ENCODE assay signal across 22 cellular contexts in the genomic region with DNA sequence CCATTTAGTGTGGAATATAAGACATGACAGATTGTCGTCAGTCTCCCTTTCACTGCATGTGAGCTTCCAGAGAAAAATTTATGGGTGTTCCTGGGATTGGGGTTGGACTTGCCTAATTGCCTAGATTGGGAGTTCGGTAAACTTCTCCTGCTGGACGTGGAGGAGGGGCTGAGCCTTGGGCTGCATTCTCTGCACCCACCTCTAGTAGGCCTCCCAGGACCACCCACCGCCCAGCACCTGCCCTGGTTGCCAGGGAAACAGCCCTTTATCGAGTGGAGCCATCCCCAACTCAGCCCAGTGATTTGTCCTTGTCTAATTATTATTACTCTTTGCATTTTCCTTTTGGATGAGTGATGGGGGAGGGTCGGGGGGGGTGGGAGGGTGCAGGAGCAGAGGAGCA.
DNase-seq lines count a peak whose midpoint lies in the region; ATAC-seq and TF ChIP-seq lines count a peak whose summit lies in the region.
"Had no signal": no experiment of that assay in that cellular context is flagged by ENCODE, and none has a peak within 500 bp of the region (broad histone marks: within the 10 kb centered on the region; RNA-seq: fewer than 3 reads in every experiment).

No MANE protein-coding gene starts in this region.

- peak; percentile 64 for TF ChIP-seq CTCF in BE2C (IDR thresholded peaks at IDR 0.05; ENCODE audit: low read depth, low read length)
- peak; percentile 58 to 72 for TF ChIP-seq CTCF in GM23338 (conservative IDR thresholded peaks at IDR 0.05; ENCODE audit: low read depth in 2 of 2)
- TF ChIP-seq CTCF in brain microvascular endothelial cell (IDR thresholded peaks at IDR 0.05; ENCODE audit: low read depth, low read length, missing control alignments) = no peak

- H3K4me1 ChIP-seq in BE2C = peaks cover 2% of the 10 kb centered on the region; the same call in 1 of the 2 replicates
- no peaks in the 10 kb centered on the region for H3K4me1 ChIP-seq in GM23338 (ENCODE audit: insufficient read depth)
- no peaks in the 10 kb centered on the region for H3K4me1 ChIP-seq in NT2/D1 (ENCODE audit: insufficient read depth, insufficient read length)
- H3K4me1 ChIP-seq: body of pancreas, left lung, sigmoid colon, stomach had no signal

- no peaks in the 10 kb centered on the region for H3K27me3 ChIP-seq in BE2C
- H3K27me3 ChIP-seq in GM23338 (ENCODE audit: insufficient read depth) = no peaks in the 10 kb centered on the region
- no peaks in the 10 kb centered on the region for H3K27me3 ChIP-seq in NT2/D1 (ENCODE audit: insufficient read depth, insufficient read length)
- H3K27me3 ChIP-seq in brain microvascular endothelial cell (replicated peaks) = no peaks in the 10 kb centered on the region
- H3K27me3 ChIP-seq: body of pancreas had no signal

- peak; percentile 81 for DNase-seq in BE2C
- DNase-seq in GM23338 (ENCODE audit: low spot score) = peak; percentile 94
- DNase-seq in NT2/D1 (ENCODE audit: low read depth, low spot score) = peak; percentile 40
- DNase-seq in iPS-NIHi11 (ENCODE audit: low spot score) = peak; percentile 88
- no peak for DNase-seq in activated T-cell treated with anti-CD3 and anti-CD28 coated beads, Interleukin-2, amount 50 U/mL, for 1 hour
- DNase-seq in cortex of kidney (lab: John Stamatoyannopoulos, UW) = no peak
- DNase-seq in brain microvascular endothelial cell = no peak
- DNase-seq: activated B cell treated with CpG ODN at 0.5 μM for 24 hours; activated CD8-positive, alpha-beta T cell treated with anti-CD3 and anti-CD28 coated beads, Interleukin-2, amount 10 ng/mL, durations not matched to agents 7 days and 5 days; body of pancreas; CD4-positive, CD25-positive, alpha-beta regulatory T cell; foreskin fibroblast; HCEC 1CT; left lung; mucosa of descending colon; SHP77; sigmoid colon; stomach; T-helper 2 cell had no signal

- H3F3A ChIP-seq in GM23338 (replicated peaks; ENCODE audit: low read depth) = no peaks in the 10 kb centered on the region

- H3K36me3 Mint-ChIP-seq in GM23338 (ENCODE audit: low read depth) = no peaks in the 10 kb centered on the region
- H3K36me3 Mint-ChIP-seq: CD4-positive, CD25-positive, alpha-beta regulatory T cell had no signal

- no peaks in the 10 kb centered on the region for H3K9me2 ChIP-seq in GM23338 (ENCODE audit: insufficient read depth)

- H3K27me3 Mint-ChIP-seq in GM23338 (ENCODE audit: insufficient read depth, low read depth, poor library complexity) = peaks cover 2% of the 10 kb centered on the region

- no peak overlapping the region for H2AFZ ChIP-seq in GM23338

- H3K36me3 ChIP-seq in BE2C = no peaks in the 10 kb centered on the region
- no peaks in the 10 kb centered on the region for H3K36me3 ChIP-seq in GM23338 (ENCODE audit: insufficient read depth)
- H3K36me3 ChIP-seq in NT2/D1 (ENCODE audit: insufficient read depth, insufficient read length, low read length) = no peaks in the 10 kb centered on the region
- H3K36me3 ChIP-seq in brain microvascular endothelial cell (replicated peaks) = no peaks in the 10 kb centered on the region
- H3K36me3 ChIP-seq: left lung, sigmoid colon, stomach had no signal

- H3K9me3 ChIP-seq in BE2C (no peaks in the 10 kb centered on the region), NT2/D1 (ENCODE audit: insufficient read depth, low read length) (peaks cover 9% of the 10 kb centered on the region; the same call in 1 of the 2 replicates)
- H3K9me3 ChIP-seq: body of pancreas, mucosa of descending colon had no signal

- no peaks in the 10 kb centered on the region for H3K4me1 Mint-ChIP-seq in GM23338
- H3K4me1 Mint-ChIP-seq: activated B cell treated with CpG ODN at 0.5 μM for 24 hours; CD4-positive, CD25-positive, alpha-beta regulatory T cell had no signal

- H3K27ac Mint-ChIP-seq in GM23338 = no peak overlapping the region
- H3K27ac Mint-ChIP-seq: activated B cell treated with CpG ODN at 0.5 μM for 24 hours; activated CD8-positive, alpha-beta T cell treated with anti-CD3 and anti-CD28 coated beads, Interleukin-2, amount 10 ng/mL, durations not matched to agents 7 days and 5 days; activated naive CD8-positive, alpha-beta T cell; CD4-positive, CD25-positive, alpha-beta regulatory T cell had no signal

- ATAC-seq in GM23338 (peak; percentile 98), HG03108 (IDR thresholded peaks at IDR 0.05; ENCODE audit: unreplicated experiment) (no peak)
- ATAC-seq: activated CD8-positive, alpha-beta T cell treated with anti-CD3 and anti-CD28 coated beads, Interleukin-2, amount 10 ng/mL, durations not matched to agents 7 days and 5 days; body of pancreas; left lung; mucosa of descending colon had no signal

- H3K9me3 Mint-ChIP-seq in GM23338 = peaks cover 3% of the 10 kb centered on the region; the same call in 1 of the 3 replicates

- no peak overlapping the region for H3K4me3 Mint-ChIP-seq in GM23338
- H3K4me3 Mint-ChIP-seq: activated B cell treated with CpG ODN at 0.5 μM for 24 hours; activated CD8-positive, alpha-beta T cell treated with anti-CD3 and anti-CD28 coated beads, Interleukin-2, amount 10 ng/mL, durations not matched to agents 7 days and 5 days; activated naive CD8-positive, alpha-beta T cell; CD4-positive, CD25-positive, alpha-beta regulatory T cell had no signal

- H3K4me3 ChIP-seq in BE2C (ENCODE audit: low read depth, low read length) (no peak overlapping the region), GM23338 (no peak overlapping the region), NT2/D1 (ENCODE audit: insufficient read length, low read depth) (no peak overlapping the region), brain microvascular endothelial cell (ENCODE audit: low read depth, low read length) (no peak overlapping the region)
- H3K4me3 ChIP-seq: body of pancreas, coronary artery, left lung, mucosa of descending colon, sigmoid colon, stomach had no signal

- in situ Hi-C loops in brain microvascular endothelial cell (cut with HindIII; ENCODE audit: low pct_ligation_motif_present, low sequenced_read_pairs) = no loop called here

- H3K9ac ChIP-seq in NT2/D1 (ENCODE audit: insufficient read length, low read depth) = no peak overlapping the region

- H3K4me2 ChIP-seq in GM23338 = peak overlapping the region; percentile 63; the same call in 1 of the 2 replicates

- no peaks in the 10 kb centered on the region for H3K79me2 ChIP-seq in GM23338 (replicated peaks; ENCODE audit: insufficient read depth)

- H3K27ac ChIP-seq in GM23338 (ENCODE audit: low read depth) (no peak overlapping the region), brain microvascular endothelial cell (no peak overlapping the region)
- H3K27ac ChIP-seq: body of pancreas, coronary artery, left lung, sigmoid colon, stomach had no signal

- H4K20me1 ChIP-seq in GM23338 (replicated peaks; ENCODE audit: insufficient read depth) = no peaks in the 10 kb centered on the region

TF ChIP-seq in GM23338, 12 proteins besides CTCF, POLR2A, EP300 and RAD21 (continues in another document):
- no peak for TF ChIP-seq CREB1 (CRISPR knock-in tag; IDR thresholded peaks at IDR 0.05; ENCODE audit: low read depth)
- TF ChIP-seq NANOG (IDR thresholded peaks at IDR 0.05; ENCODE audit: borderline replicate concordance) = no peak
- no peak for TF ChIP-seq EZH2 (IDR thresholded peaks at IDR 0.05; ENCODE audit: low read depth, unreplicated experiment)
- TF ChIP-seq, protein P1, sequence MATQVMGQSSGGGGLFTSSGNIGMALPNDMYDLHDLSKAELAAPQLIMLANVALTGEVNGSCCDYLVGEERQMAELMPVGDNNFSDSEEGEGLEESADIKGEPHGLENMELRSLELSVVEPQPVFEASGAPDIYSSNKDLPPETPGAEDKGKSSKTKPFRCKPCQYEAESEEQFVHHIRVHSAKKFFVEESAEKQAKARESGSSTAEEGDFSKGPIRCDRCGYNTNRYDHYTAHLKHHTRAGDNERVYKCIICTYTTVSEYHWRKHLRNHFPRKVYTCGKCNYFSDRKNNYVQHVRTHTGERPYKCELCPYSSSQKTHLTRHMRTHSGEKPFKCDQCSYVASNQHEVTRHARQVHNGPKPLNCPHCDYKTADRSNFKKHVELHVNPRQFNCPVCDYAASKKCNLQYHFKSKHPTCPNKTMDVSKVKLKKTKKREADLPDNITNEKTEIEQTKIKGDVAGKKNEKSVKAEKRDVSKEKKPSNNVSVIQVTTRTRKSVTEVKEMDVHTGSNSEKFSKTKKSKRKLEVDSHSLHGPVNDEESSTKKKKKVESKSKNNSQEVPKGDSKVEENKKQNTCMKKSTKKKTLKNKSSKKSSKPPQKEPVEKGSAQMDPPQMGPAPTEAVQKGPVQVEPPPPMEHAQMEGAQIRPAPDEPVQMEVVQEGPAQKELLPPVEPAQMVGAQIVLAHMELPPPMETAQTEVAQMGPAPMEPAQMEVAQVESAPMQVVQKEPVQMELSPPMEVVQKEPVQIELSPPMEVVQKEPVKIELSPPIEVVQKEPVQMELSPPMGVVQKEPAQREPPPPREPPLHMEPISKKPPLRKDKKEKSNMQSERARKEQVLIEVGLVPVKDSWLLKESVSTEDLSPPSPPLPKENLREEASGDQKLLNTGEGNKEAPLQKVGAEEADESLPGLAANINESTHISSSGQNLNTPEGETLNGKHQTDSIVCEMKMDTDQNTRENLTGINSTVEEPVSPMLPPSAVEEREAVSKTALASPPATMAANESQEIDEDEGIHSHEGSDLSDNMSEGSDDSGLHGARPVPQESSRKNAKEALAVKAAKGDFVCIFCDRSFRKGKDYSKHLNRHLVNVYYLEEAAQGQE (IDR thresholded peaks at IDR 0.05; ENCODE audit: unreplicated experiment) = no peak
- TF ChIP-seq POLR2AphosphoS5 (IDR thresholded peaks at IDR 0.05; ENCODE audit: low read depth) = no peak
- no peak for TF ChIP-seq ZNF114 (CRISPR knock-in tag; IDR thresholded peaks at IDR 0.05)
- no peak for TF ChIP-seq EZH2phosphoT487 (IDR thresholded peaks at IDR 0.05; ENCODE audit: unreplicated experiment)
- TF ChIP-seq STAT1 (IDR thresholded peaks at IDR 0.05; ENCODE audit: unreplicated experiment) = no peak
- no peak for TF ChIP-seq ETS1 (IDR thresholded peaks at IDR 0.05)
- TF ChIP-seq ZNF331 (CRISPR knock-in tag; IDR thresholded peaks at IDR 0.05; ENCODE audit: low read depth) = no peak
- no peak for TF ChIP-seq JUNB (IDR thresholded peaks at IDR 0.05; ENCODE audit: unreplicated experiment)

Comparison
In these comparisons a context has a peak if more than half of its experiments do, and no peak if none do; other contexts are left out.
1. DNase-seq: peak in BE2C (single experiment), GM23338 (single experiment), NT2/D1 (single experiment) and iPS-NIHi11 (single experiment); none in activated T-cell treated with anti-CD3 and anti-CD28 coated beads, Interleukin-2, amount 50 U/mL, for 1 hour (single experiment), cortex of kidney (single experiment) and brain microvascular endothelial cell (single experiment).